Comparison of ENCODE assay signal across 8 cellular contexts in genomic region chr17:78132086-78132676, GRCh38. TPM values are rescaled to one million over a fixed set of nuclear protein-coding genes. Genes with fewer than 3 reads are reported as not detected.
DNase-seq lines count a peak whose midpoint lies in the region; ATAC-seq lines count a peak whose summit lies in the region.

No MANE protein-coding gene starts in this region.

- H3K27ac Mint-ChIP-seq in CD4-positive, CD25-positive, alpha-beta regulatory T cell = peak overlapping the region; percentile 62 to 97 (median 86)
- H3K27ac Mint-ChIP-seq in stimulated activated effector memory CD8-positive, alpha-beta T cell treated with anti-CD3 and anti-CD28 coated beads, Interleukin-12 subunit alpha, Interleukin-12 subunit beta, amount 100 ng/mL, for 72 hours = peak overlapping the region; percentile 97

- H3K36me3 ChIP-seq in CD4-positive, CD25-positive, alpha-beta regulatory T cell (ENCODE audit: control insufficient read depth, insufficient read depth, low read length) = peaks cover 41% of the 10 kb centered on the region

- peaks cover 30% of the 10 kb centered on the region for H3K36me3 Mint-ChIP-seq in CD4-positive, CD25-positive, alpha-beta regulatory T cell
- H3K36me3 Mint-ChIP-seq in stimulated activated effector memory CD8-positive, alpha-beta T cell treated with anti-CD3 and anti-CD28 coated beads, Interleukin-12 subunit alpha, Interleukin-12 subunit beta, amount 100 ng/mL, for 72 hours = peaks cover 92% of the 10 kb centered on the region

- peak overlapping the region; percentile 79 to 99 (median 90) for H3K4me3 Mint-ChIP-seq in CD4-positive, CD25-positive, alpha-beta regulatory T cell
- peak overlapping the region; percentile 99 for H3K4me3 Mint-ChIP-seq in stimulated activated effector memory CD8-positive, alpha-beta T cell treated with anti-CD3 and anti-CD28 coated beads, Interleukin-12 subunit alpha, Interleukin-12 subunit beta, amount 100 ng/mL, for 72 hours

- no peaks in the 10 kb centered on the region for H3K9me3 ChIP-seq in CD4-positive, CD25-positive, alpha-beta regulatory T cell (ENCODE audit: control insufficient read depth in 2 of 2, low read length in 2 of 2)

- peak in 1 of 2 donors; percentile 4 for ATAC-seq in CD4-positive, CD25-positive, alpha-beta regulatory T cell (ENCODE audit: low read depth in 2 of 2)
- ATAC-seq in stimulated activated effector memory CD8-positive, alpha-beta T cell treated with anti-CD3 and anti-CD28 coated beads, Interleukin-12 subunit alpha, Interleukin-12 subunit beta, amount 100 ng/mL, for 72 hours = peak; percentile 16

- H3K4me1 ChIP-seq in CD4-positive, CD25-positive, alpha-beta regulatory T cell (ENCODE audit: control insufficient read depth, insufficient read depth, low read length, poor library complexity, severe bottlenecking) = peaks cover 80% of the 10 kb centered on the region

- peak overlapping the region; percentile 70 for H3K4me3 ChIP-seq in CD4-positive, CD25-positive, alpha-beta regulatory T cell (ENCODE audit: low read depth, low read length)

- peaks cover 5% of the 10 kb centered on the region for H3K27me3 Mint-ChIP-seq in CD4-positive, CD25-positive, alpha-beta regulatory T cell

- peaks cover 9 to 68% (median 33%) of the 10 kb centered on the region in 4 donors for H3K4me1 Mint-ChIP-seq in CD4-positive, CD25-positive, alpha-beta regulatory T cell
- H3K4me1 Mint-ChIP-seq in stimulated activated effector memory CD8-positive, alpha-beta T cell treated with anti-CD3 and anti-CD28 coated beads, Interleukin-12 subunit alpha, Interleukin-12 subunit beta, amount 100 ng/mL, for 72 hours = peaks cover 76% of the 10 kb centered on the region

- peak; percentile 66 to 91 (median 71) for DNase-seq in CD4-positive, CD25-positive, alpha-beta regulatory T cell
- DNase-seq in HT-29 (ENCODE audit: low spot score) (peak; percentile 80), iPS-NIHi11 (ENCODE audit: low spot score) (peak; percentile 62), SKM-1 (lab: John Stamatoyannopoulos, UW; ENCODE audit: unreplicated experiment) (no peak), cerebellar nuclear complex (lab: John Stamatoyannopoulos, UW) (no peak), OCI-M2 (lab: John Stamatoyannopoulos, UW; ENCODE audit: unreplicated experiment) (no peak)
- peak; percentile 81 to 82 for DNase-seq in activated T-cell treated with anti-CD3 and anti-CD28 coated beads, Interleukin-2, amount 50 U/mL, for 48 hours
- DNase-seq in stimulated activated effector memory CD8-positive, alpha-beta T cell treated with anti-CD3 and anti-CD28 coated beads, Interleukin-12 subunit alpha, Interleukin-12 subunit beta, amount 100 ng/mL, for 72 hours (ENCODE audit: low spot score in 2 of 2) = peak; percentile 57 to 81

- peak overlapping the region; percentile 92 for H3K27ac ChIP-seq in CD4-positive, CD25-positive, alpha-beta regulatory T cell (ENCODE audit: insufficient read depth, low read length, poor library complexity, severe bottlenecking)

- no peaks in the 10 kb centered on the region for H3K27me3 ChIP-seq in CD4-positive, CD25-positive, alpha-beta regulatory T cell (ENCODE audit: control insufficient read depth, insufficient read depth, low read length)

- H3K9me3 Mint-ChIP-seq in CD4-positive, CD25-positive, alpha-beta regulatory T cell = no peaks in the 10 kb centered on the region
- H3K9me3 Mint-ChIP-seq in stimulated activated effector memory CD8-positive, alpha-beta T cell treated with anti-CD3 and anti-CD28 coated beads, Interleukin-12 subunit alpha, Interleukin-12 subunit beta, amount 100 ng/mL, for 72 hours = no peaks in the 10 kb centered on the region

RNA-seq across cellular contexts. Expression of gene TMC8, which starts 1.6 kb away (rescaled TPM):
- total RNA-seq in CD4-positive, CD25-positive, alpha-beta regulatory T cell = 454 TPM
- polyA plus RNA-seq in CD4-positive, CD25-positive, alpha-beta regulatory T cell = 10 to 100 TPM; 61.8 to 82.0 (median 74.8) TPM
- total RNA-seq in HT-29 (2014; rRNA removed; shearing (Covaris generic)) = 4.1 and 7.2 TPM in 2 replicates

RNA-seq across cellular contexts. Expression of gene TMC6, which starts 3.6 kb away (rescaled TPM):
- total RNA-seq in CD4-positive, CD25-positive, alpha-beta regulatory T cell = 727 TPM
- polyA plus RNA-seq in CD4-positive, CD25-positive, alpha-beta regulatory T cell = 100 to 1,000 TPM; 160 to 242 (median 213) TPM
- total RNA-seq in HT-29 (2014; rRNA removed; shearing (Covaris generic)) = 236 and 238 TPM in 2 replicates

RNA-seq across cellular contexts. Expression of gene C17orf99, which starts 14.0 kb away (rescaled TPM):
- total RNA-seq in CD4-positive, CD25-positive, alpha-beta regulatory T cell = not detected
- not detected for polyA plus RNA-seq in CD4-positive, CD25-positive, alpha-beta regulatory T cell
- 0.20 TPM in 1 of 2 replicates, not detected in the other for total RNA-seq in HT-29 (2014; rRNA removed; shearing (Covaris generic))

RNA-seq across cellular contexts. Expression of gene SYNGR2, which starts 36.2 kb away (rescaled TPM):
- total RNA-seq in CD4-positive, CD25-positive, alpha-beta regulatory T cell = 58.5 TPM
- 100 to 1,000 TPM; 156 to 180 (median 170) TPM for polyA plus RNA-seq in CD4-positive, CD25-positive, alpha-beta regulatory T cell
- 225 and 231 TPM in 2 replicates for total RNA-seq in HT-29 (2014; rRNA removed; shearing (Covaris generic))

RNA-seq across cellular contexts. Expression of gene TK1, which starts 54.7 kb away (rescaled TPM):
- total RNA-seq in CD4-positive, CD25-positive, alpha-beta regulatory T cell = 3.2 TPM
- polyA plus RNA-seq in CD4-positive, CD25-positive, alpha-beta regulatory T cell = 10 to 100 TPM; 12.4 to 33.8 (median 15.0) TPM
- total RNA-seq in HT-29 (2014; rRNA removed; shearing (Covaris generic)) = 379 and 400 TPM in 2 replicates

Comparison
In these comparisons a context has a peak if more than half of its experiments do, and no peak if none do; other contexts are left out.
1. DNase-seq: peak in CD4-positive, CD25-positive, alpha-beta regulatory T cell (3 of 3), HT-29 (single experiment), activated T-cell treated with anti-CD3 and anti-CD28 coated beads, Interleukin-2, amount 50 U/mL, for 48 hours (2 of 2), iPS-NIHi11 (single experiment) and stimulated activated effector memory CD8-positive, alpha-beta T cell treated with anti-CD3 and anti-CD28 coated beads, Interleukin-12 subunit alpha, Interleukin-12 subunit beta, amount 100 ng/mL, for 72 hours (2 of 2); none in SKM-1 (single experiment), cerebellar nuclear complex (0 of 2) and OCI-M2 (single experiment).
2. RNA of gene TMC8, which starts 1.6 kb away (total RNA-seq): 454 TPM in CD4-positive, CD25-positive, alpha-beta regulatory T cell (single experiment); 4.1 to 7.2 TPM in HT-29; every median in the first group is over 10 times any median in the second.